34 cellular contexts compared by ENCODE assay signal in the genomic region with DNA sequence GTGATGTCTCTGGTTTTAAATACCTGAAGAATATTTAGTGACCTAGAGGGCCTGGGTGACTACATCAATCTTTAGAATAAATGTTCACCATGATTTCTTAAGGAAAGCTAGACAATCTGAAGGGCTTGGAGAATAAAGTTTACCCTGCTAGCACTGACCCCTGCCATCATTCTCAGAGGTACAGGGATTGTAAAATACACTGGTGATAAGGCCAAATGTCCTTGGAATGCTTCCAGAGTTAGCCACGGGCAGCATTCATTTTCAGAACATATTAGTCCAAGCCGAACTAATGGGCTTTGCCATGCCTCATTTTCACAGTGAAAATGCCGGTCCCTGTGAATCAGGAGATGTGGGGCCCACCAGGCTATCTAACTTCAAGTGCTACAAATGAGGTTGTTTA.
"Had no signal": no experiment of that assay in that cellular context is flagged by ENCODE, and none has a peak within 500 bp of the region (broad histone marks: within the 10 kb centered on the region; RNA-seq: fewer than 3 reads in every experiment).

No MANE protein-coding gene starts in this region.

- H3K27ac ChIP-seq: adrenal gland, colonic mucosa, epithelial cell of prostate, esophagus squamous epithelium, gastroesophageal sphincter, WERI-Rb-1 had no signal

- H3K27me3 ChIP-seq: adrenal gland, colonic mucosa, esophagus squamous epithelium, gastroesophageal sphincter had no signal

- H3K36me3 ChIP-seq: adrenal gland, colonic mucosa, esophagus squamous epithelium, gastroesophageal sphincter, WERI-Rb-1 had no signal

- H3K27ac Mint-ChIP-seq: activated B cell treated with CpG ODN at 0.5 μM for 24 hours; activated CD8-positive, alpha-beta T cell treated with anti-CD3 and anti-CD28 coated beads for 36 hours; activated naive CD4-positive, alpha-beta T cell treated with anti-CD3 and anti-CD28 coated beads for 36 hours; activated naive CD4-positive, alpha-beta T cell treated with anti-CD3 and anti-CD28 coated beads, Interleukin-2, amount 50 U/mL, for 24 hours; activated naive CD8-positive, alpha-beta T cell treated with anti-CD3 and anti-CD28 coated beads for 36 hours; activated naive CD8-positive, alpha-beta T cell treated with anti-CD3 and anti-CD28 coated beads, Interleukin-2, amount 50 U/mL, for 24 hours; activated T-helper 1 cell treated with anti-CD3 and anti-CD28 coated beads, Interleukin-12 subunit alpha, Interleukin-12 subunit beta, Interleukin-2, Interleukin-4 antibody, amounts not matched to agents 30 ng/mL and 10 ng/mL and 1 ng/mL, durations not matched to agents 14 hours and 24 hours and 36 hours; activated T-helper 2 cell treated with anti-CD3 and anti-CD28 coated beads, Interferon-gamma antibody, Interleukin-2, Interleukin-4, amounts not matched to agents 10 μg/mL and 5 μg/mL and 100 μg/mL, durations not matched to agents 14 hours and 24 hours and 36 hours; T-helper 17 cell; T-helper 2 cell treated with Interferon-gamma antibody and Interleukin-4, amounts not matched to agents 5 μg/mL and 100 μg/mL, for 36 hours had no signal

- H3K36me3 Mint-ChIP-seq: activated naive CD4-positive, alpha-beta T cell treated with anti-CD3 and anti-CD28 coated beads, Interleukin-2, amount 50 U/mL, for 24 hours; activated naive CD8-positive, alpha-beta T cell treated with anti-CD3 and anti-CD28 coated beads for 36 hours had no signal

- FAIRE-seq: endometrium, endothelial cell of umbilical vein had no signal

- H3K27me3 Mint-ChIP-seq: activated B cell treated with CpG ODN at 0.5 μM for 24 hours; activated CD8-positive, alpha-beta T cell treated with anti-CD3 and anti-CD28 coated beads for 36 hours; activated naive CD4-positive, alpha-beta T cell treated with anti-CD3 and anti-CD28 coated beads, Interleukin-2, amount 50 U/mL, for 24 hours; activated naive CD8-positive, alpha-beta T cell treated with anti-CD3 and anti-CD28 coated beads for 36 hours; activated naive CD8-positive, alpha-beta T cell treated with anti-CD3 and anti-CD28 coated beads, Interleukin-2, amount 50 U/mL, for 24 hours; T-helper 17 cell had no signal

- H3K9me3 ChIP-seq: adrenal gland, colonic mucosa, esophagus squamous epithelium, gastroesophageal sphincter had no signal

- DNase-seq: activated B cell treated with CpG ODN at 0.5 μM for 24 hours; activated CD4-positive, alpha-beta T cell treated with anti-CD3 and anti-CD28 coated beads for 48 hours; activated CD4-positive, alpha-beta T cell treated with anti-CD3 and anti-CD28 coated beads, Interleukin-2, amount 50 U/mL, for 1 hour; activated CD4-positive, alpha-beta T cell treated with anti-CD3 and anti-CD28 coated beads, Interleukin-2, amount 50 U/mL, for 48 hours; activated CD8-positive, alpha-beta memory T cell treated with anti-CD3 and anti-CD28 coated beads for 24 hours; activated CD8-positive, alpha-beta T cell treated with anti-CD3 and anti-CD28 coated beads for 36 hours; activated effector memory CD4-positive, alpha-beta T cell treated with anti-CD3 and anti-CD28 coated beads, Interleukin-2, amount 50 U/mL, for 16 hours; activated naive CD4-positive, alpha-beta T cell treated with anti-CD3 and anti-CD28 coated beads for 36 hours; activated naive CD8-positive, alpha-beta T cell treated with anti-CD3 and anti-CD28 coated beads for 36 hours; activated naive CD8-positive, alpha-beta T cell treated with anti-CD3 and anti-CD28 coated beads, Interleukin-2, amount 50 U/mL, for 24 hours; activated T-cell treated with anti-CD3 and anti-CD28 coated beads, Interleukin-2, amount 50 U/mL, for 1 hour; activated T-cell treated with anti-CD3 and anti-CD28 coated beads, Interleukin-2, amount 50 U/mL, for 48 hours; amygdala; aorta; central memory CD4-positive, alpha-beta T cell; cerebellar nuclear complex; colonic mucosa; effector CD8-positive, alpha-beta T cell; esophagus squamous epithelium; foreskin melanocyte; T-helper 1 cell; T-helper 17 cell; T1000; WERI-Rb-1 had no signal

- H3K4me3 ChIP-seq: adrenal gland, colonic mucosa, esophagus squamous epithelium, gastroesophageal sphincter had no signal

- H3K4me1 Mint-ChIP-seq: activated B cell treated with CpG ODN at 0.5 μM for 24 hours; activated naive CD4-positive, alpha-beta T cell treated with anti-CD3 and anti-CD28 coated beads, Interleukin-2, amount 50 U/mL, for 24 hours; activated naive CD8-positive, alpha-beta T cell treated with anti-CD3 and anti-CD28 coated beads for 36 hours; activated naive CD8-positive, alpha-beta T cell treated with anti-CD3 and anti-CD28 coated beads, Interleukin-2, amount 50 U/mL, for 24 hours; T-helper 17 cell had no signal

- H3K4me3 Mint-ChIP-seq: activated B cell treated with CpG ODN at 0.5 μM for 24 hours; activated CD8-positive, alpha-beta T cell treated with anti-CD3 and anti-CD28 coated beads for 36 hours; activated naive CD4-positive, alpha-beta T cell treated with anti-CD3 and anti-CD28 coated beads for 36 hours; activated naive CD4-positive, alpha-beta T cell treated with anti-CD3 and anti-CD28 coated beads, Interleukin-2, amount 50 U/mL, for 24 hours; activated naive CD8-positive, alpha-beta T cell treated with anti-CD3 and anti-CD28 coated beads for 36 hours; activated naive CD8-positive, alpha-beta T cell treated with anti-CD3 and anti-CD28 coated beads, Interleukin-2, amount 50 U/mL, for 24 hours; activated T-helper 1 cell treated with anti-CD3 and anti-CD28 coated beads, Interleukin-12 subunit alpha, Interleukin-12 subunit beta, Interleukin-2, Interleukin-4 antibody, amounts not matched to agents 30 ng/mL and 10 ng/mL and 1 ng/mL, durations not matched to agents 14 hours and 24 hours and 36 hours; T-helper 17 cell; T-helper 2 cell treated with Interferon-gamma antibody and Interleukin-4, amounts not matched to agents 5 μg/mL and 100 μg/mL, for 36 hours had no signal

- ATAC-seq: activated CD4-positive, CD25-positive, alpha-beta regulatory T cell treated with anti-CD3 and anti-CD28 coated beads, Interleukin-2, amount 50 U/mL, for 24 hours; activated CD8-positive, alpha-beta T cell treated with anti-CD3 and anti-CD28 coated beads for 36 hours; activated naive CD8-positive, alpha-beta T cell treated with anti-CD3 and anti-CD28 coated beads, Interleukin-2, amount 50 U/mL, for 24 hours; gastroesophageal sphincter; T-helper 17 cell had no signal

- H3K4me1 ChIP-seq: adrenal gland, colonic mucosa, esophagus squamous epithelium, gastroesophageal sphincter had no signal
